Comparison of ENCODE assay signal across 2 cellular contexts in genomic region chr4:136097676-136098075, GRCh38.
TF ChIP-seq lines count a peak whose summit lies in the region.

No MANE protein-coding gene starts in this region.

TF ChIP-seq in HepG2, 621 proteins besides CTCF, POLR2A, EP300 and RAD21:
- TF ChIP-seq ATF7 (IDR thresholded peaks at IDR 0.05) (peak; percentile 97), ATF7 (CRISPR knock-in tag; IDR thresholded peaks at IDR 0.05) (no peak), MLLT10 (CRISPR knock-in tag; IDR thresholded peaks at IDR 0.05) (no peak), CREB1 (IDR thresholded peaks at IDR 0.05) (peak; percentile 69), CREB1 (CRISPR knock-in tag; IDR thresholded peaks at IDR 0.05) (no peak)

TF ChIP-seq in K562, 482 proteins besides CTCF, POLR2A, EP300 and RAD21:
- peak; percentile 68 for TF ChIP-seq ATF3 (IDR thresholded peaks at IDR 0.05)
- TF ChIP-seq ATF3 (CRISPR knock-in tag; conservative IDR thresholded peaks at IDR 0.05), result no peak
- TF ChIP-seq MAX (CRISPR knock-in tag; IDR thresholded peaks at IDR 0.05), result no peak
